Comparison of ENCODE assay signal across 8 cellular contexts in the genomic region with DNA sequence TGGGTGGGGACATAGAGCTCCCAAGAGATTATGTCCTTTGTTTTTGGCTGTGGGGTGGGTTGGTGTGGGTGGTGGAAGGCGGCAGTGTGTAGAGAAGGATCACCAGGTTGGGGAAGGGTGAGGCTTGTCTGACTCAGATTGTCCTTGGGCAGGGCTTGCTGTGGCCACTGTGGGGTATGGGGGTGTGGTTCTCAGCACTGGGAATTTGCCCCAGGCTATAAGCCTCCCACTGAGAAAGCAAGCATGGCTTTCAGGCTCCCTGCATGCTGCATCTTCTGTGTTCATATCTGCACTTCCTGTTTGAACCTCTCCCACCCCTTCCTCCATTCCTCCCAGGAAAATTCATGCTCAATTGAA. TPM values are rescaled to one million over a fixed set of nuclear protein-coding genes. Genes with fewer than 3 reads are reported as not detected.
DNase-seq lines count a peak whose midpoint lies in the region; TF ChIP-seq lines count a peak whose summit lies in the region.

No MANE protein-coding gene starts in this region.

- H3K4me3 Mint-ChIP-seq in activated T-cell treated with anti-CD3 and anti-CD28 coated beads, Interleukin-2, amount 50 U/mL, for 24 hours = no peak overlapping the region
- H3K4me3 Mint-ChIP-seq in neural crest cell = peak overlapping the region; percentile 60

- H3K9me3 Mint-ChIP-seq in activated T-cell treated with anti-CD3 and anti-CD28 coated beads, Interleukin-2, amount 50 U/mL, for 24 hours = no peaks in the 10 kb centered on the region
- H3K9me3 Mint-ChIP-seq in neural crest cell = peaks cover 8% of the 10 kb centered on the region

- no peak for TF ChIP-seq CTCF in neural crest cell (conservative IDR thresholded peaks at IDR 0.05)

- peak overlapping the region; percentile 55 for H3K27ac ChIP-seq in caudate nucleus (ENCODE audit: low read depth, low read length)

- no peak for DNase-seq in activated T-cell treated with anti-CD3 and anti-CD28 coated beads, Interleukin-2, amount 50 U/mL, for 24 hours
- DNase-seq in activated T-cell treated with anti-CD3 and anti-CD28 coated beads, Interleukin-2, amount 50 U/mL, for 1 hour = no peak
- peak; percentile 85 for DNase-seq in NCI-H345 (lab: John Stamatoyannopoulos, UW)
- DNase-seq in caudate nucleus (lab: John Stamatoyannopoulos, UW) = no peak
- no peak for DNase-seq in neural crest cell (ENCODE audit: low read depth, low spot score)
- DNase-seq in activated effector memory CD4-positive, alpha-beta T cell treated with Interleukin-2 at 50 U/mL for 16 hours = no peak
- no peak for DNase-seq in cerebellar cortex (ENCODE audit: low spot score)
- no peak for DNase-seq in NCI-H2196 (lab: John Stamatoyannopoulos, UW; ENCODE audit: unreplicated experiment)

- H3K36me3 Mint-ChIP-seq in activated T-cell treated with anti-CD3 and anti-CD28 coated beads, Interleukin-2, amount 50 U/mL, for 24 hours (ENCODE audit: low read depth) = peaks cover 13% of the 10 kb centered on the region
- peaks cover 27% of the 10 kb centered on the region for H3K36me3 Mint-ChIP-seq in neural crest cell (ENCODE audit: low read depth)

- no peaks in the 10 kb centered on the region for H3K27me3 Mint-ChIP-seq in activated T-cell treated with anti-CD3 and anti-CD28 coated beads, Interleukin-2, amount 50 U/mL, for 24 hours
- no peaks in the 10 kb centered on the region for H3K27me3 Mint-ChIP-seq in neural crest cell (ENCODE audit: low read depth)

- peak overlapping the region; percentile 79 for H3K27ac Mint-ChIP-seq in activated T-cell treated with anti-CD3 and anti-CD28 coated beads, Interleukin-2, amount 50 U/mL, for 24 hours
- H3K27ac Mint-ChIP-seq in neural crest cell (ENCODE audit: unreplicated experiment) = peak overlapping the region; percentile 93

- peaks cover 51% of the 10 kb centered on the region for H3K4me1 Mint-ChIP-seq in activated T-cell treated with anti-CD3 and anti-CD28 coated beads, Interleukin-2, amount 50 U/mL, for 24 hours (ENCODE audit: low read depth)
- peaks cover 54% of the 10 kb centered on the region for H3K4me1 Mint-ChIP-seq in neural crest cell

RNA-seq across cellular contexts. Expression of a gene that starts 34.9 kb away (rescaled TPM):
- total RNA-seq in neural crest cell = 14.7 and 16.6 TPM in 2 replicates
